Comparison of ENCODE assay signal across 8 cellular contexts in genomic region chr17:8073627-8074485, GRCh38. TPM values are rescaled to one million over a fixed set of nuclear protein-coding genes. Genes with fewer than 3 reads are reported as not detected.
DNase-seq lines count a peak whose midpoint lies in the region; ATAC-seq lines count a peak whose summit lies in the region.

No MANE protein-coding gene starts in this region.

- DNase-seq in DMS 273 (lab: John Stamatoyannopoulos, UW; ENCODE audit: unreplicated experiment) (peak; percentile 77), DMS 273 treated with DMSO at 0.1 percent for 48 hours (lab: John Stamatoyannopoulos, UW) (no peak), M059J (ENCODE audit: low read depth) (peak; percentile 51), T-helper 22 cell (ENCODE audit: low read depth) (peak; percentile 61), astrocyte of the hippocampus (ENCODE audit: low read depth, low spot score) (peak; percentile 77)
- peak; percentile 72 to 84 (median 83) for DNase-seq in stimulated activated CD4-positive, alpha-beta T cell treated with anti-CD3 and anti-CD28 coated beads, Interleukin-12 subunit alpha, Interleukin-12 subunit beta, amount 100 ng/mL, for 48 hours (ENCODE audit: low read depth in 2 of 3, low spot score in 1 of 3)

- peaks cover 5% of the 10 kb centered on the region for H3K4me1 ChIP-seq in iPS-15b (ENCODE audit: control insufficient read depth, insufficient read depth, low read length)

- peak overlapping the region; percentile 62 for H3K4me3 ChIP-seq in iPS-15b (ENCODE audit: low read depth, low read length)

- no peak overlapping the region for H3K9ac ChIP-seq in iPS-15b (ENCODE audit: low read depth, low read length)

- no peaks in the 10 kb centered on the region for H3K36me3 ChIP-seq in iPS-15b (ENCODE audit: control insufficient read depth, insufficient read depth, low read length)

- ATAC-seq in GM21717 (IDR thresholded peaks at IDR 0.05; ENCODE audit: unreplicated experiment): no peak

- H3K27me3 ChIP-seq in iPS-15b (ENCODE audit: control insufficient read depth, insufficient read depth, low read length): peaks cover 91% of the 10 kb centered on the region

- no peaks in the 10 kb centered on the region for H3K9me3 ChIP-seq in iPS-15b (ENCODE audit: control insufficient read depth, insufficient read depth, low read length)

RNA-seq across cellular contexts. Expression of gene ALOX12B, which starts 13.7 kb away (rescaled TPM):
- not detected in 2 replicates for total RNA-seq in M059J (2014; rRNA removed; shearing (Covaris generic))

RNA-seq across cellular contexts. Expression of gene ALOX15B, which starts 35.0 kb away (rescaled TPM):
- total RNA-seq in M059J (2014; rRNA removed; shearing (Covaris generic)): not detected in 2 replicates

RNA-seq across cellular contexts. Expression of gene ALOXE3, which starts 44.5 kb away (rescaled TPM):
- 0.44 TPM in 1 of 2 replicates, not detected in the other for total RNA-seq in M059J (2014; rRNA removed; shearing (Covaris generic))

RNA-seq across cellular contexts. Expression of gene HES7, which starts 50.0 kb away (rescaled TPM):
- total RNA-seq in M059J (2014; rRNA removed; shearing (Covaris generic)): 0.22 and 0.94 TPM in 2 replicates
